Comparison of ENCODE assay signal across 1 cellular context in the genomic region with DNA sequence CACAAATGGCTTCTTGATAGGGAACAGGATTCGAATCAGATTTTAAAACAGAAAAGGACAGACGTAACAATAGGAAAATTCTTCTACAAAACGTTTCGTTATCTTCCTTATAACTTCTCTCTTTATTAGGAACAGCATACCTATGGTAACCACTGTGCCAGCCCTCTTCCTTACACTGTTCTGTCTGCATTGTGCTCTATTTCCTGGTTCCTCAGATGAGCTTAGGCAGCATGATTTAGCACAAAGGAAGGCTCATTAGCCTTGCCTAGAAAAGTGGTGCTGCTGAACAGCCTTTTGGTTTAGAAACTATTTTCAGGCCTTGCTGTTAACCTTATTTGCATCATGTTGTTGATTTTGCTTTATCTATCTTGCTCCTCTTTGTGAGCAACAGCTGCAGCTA.
TF ChIP-seq lines count a peak whose summit lies in the region.

No MANE protein-coding gene starts in this region.

TF ChIP-seq in WTC11, 78 proteins besides CTCF, POLR2A, EP300 and RAD21 (continued from another document):
- TF ChIP-seq, protein P1, sequence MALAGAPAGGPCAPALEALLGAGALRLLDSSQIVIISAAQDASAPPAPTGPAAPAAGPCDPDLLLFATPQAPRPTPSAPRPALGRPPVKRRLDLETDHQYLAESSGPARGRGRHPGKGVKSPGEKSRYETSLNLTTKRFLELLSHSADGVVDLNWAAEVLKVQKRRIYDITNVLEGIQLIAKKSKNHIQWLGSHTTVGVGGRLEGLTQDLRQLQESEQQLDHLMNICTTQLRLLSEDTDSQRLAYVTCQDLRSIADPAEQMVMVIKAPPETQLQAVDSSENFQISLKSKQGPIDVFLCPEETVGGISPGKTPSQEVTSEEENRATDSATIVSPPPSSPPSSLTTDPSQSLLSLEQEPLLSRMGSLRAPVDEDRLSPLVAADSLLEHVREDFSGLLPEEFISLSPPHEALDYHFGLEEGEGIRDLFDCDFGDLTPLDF (CRISPR knock-in tag; IDR thresholded peaks at IDR 0.05), result no peak
- TF ChIP-seq ZNF232 (CRISPR knock-in tag; IDR thresholded peaks at IDR 0.05) (no peak), SP1 (CRISPR knock-in tag; conservative IDR thresholded peaks at IDR 0.05) (no peak)
TF ChIP-seq in WTC11: peak in this region for 0.
